In genomic region chr2:168790226-168790902, GRCh38 we compare ENCODE assay signal across 1 cellular context.
TF ChIP-seq lines count a peak whose summit lies in the region.

No MANE protein-coding gene starts in this region.

TF ChIP-seq in endothelial cell of umbilical vein, 7 proteins besides CTCF, POLR2A, EP300 and RAD21 (continued from another document):
- TF ChIP-seq MAX (IDR thresholded peaks at IDR 0.05; ENCODE audit: insufficient read depth, insufficient read length): no peak
- no peak for TF ChIP-seq EZH2 (IDR thresholded peaks at IDR 0.05; ENCODE audit: borderline replicate concordance, low read depth, low read length, severe bottlenecking)
- TF ChIP-seq JUN (IDR thresholded peaks at IDR 0.05; ENCODE audit: borderline replicate concordance, insufficient read depth, insufficient read length, low read depth): no peak
TF ChIP-seq in endothelial cell of umbilical vein: peak in this region for 0.
